Comparison of ENCODE assay signal across 16 cellular contexts in the genomic region with DNA sequence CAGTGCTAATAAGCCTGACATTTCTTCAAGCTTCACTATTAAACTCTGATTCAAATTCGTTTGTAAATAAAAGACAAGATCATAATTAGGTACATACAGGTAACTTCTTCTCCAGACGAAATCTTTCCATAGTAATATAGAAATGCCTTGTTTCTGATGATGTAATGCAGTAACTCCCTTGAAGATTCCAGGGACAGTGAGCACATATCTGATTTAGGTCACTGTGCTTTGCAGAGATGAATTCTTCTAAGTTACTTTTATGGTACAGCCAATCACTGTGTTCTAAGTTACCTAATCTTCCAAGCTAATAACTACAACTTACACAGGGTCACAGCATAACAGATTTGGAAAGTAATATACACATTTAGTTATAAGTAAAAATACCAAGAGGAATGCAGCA.
"Had no signal": no experiment of that assay in that cellular context is flagged by ENCODE, and none has a peak within 500 bp of the region (broad histone marks: within the 10 kb centered on the region; RNA-seq: fewer than 3 reads in every experiment).

No MANE protein-coding gene starts in this region.

- H3K27ac ChIP-seq: brain microvascular endothelial cell, foreskin keratinocyte, heart left ventricle, prostate gland, stomach, thoracic aorta had no signal

- H3K9me3 ChIP-seq: heart left ventricle, prostate gland, stomach, thoracic aorta had no signal

- DNase-seq: activated B cell treated with CpG ODN at 0.5 μM for 24 hours; activated CD4-positive, alpha-beta T cell treated with anti-CD3 and anti-CD28 coated beads, Interleukin-2, amount 10 ng/mL, durations not matched to agents 24 days and 14 days; amygdala; brain microvascular endothelial cell; effector memory CD8-positive, alpha-beta T cell; foreskin keratinocyte; heart left ventricle; mammary epithelial cell; natural killer cell; occipital lobe; stimulated activated CD4-positive, alpha-beta T cell treated with anti-CD3 and anti-CD28 coated beads, Interleukin-2, amount 100 ng/mL, for 48 hours; stimulated activated CD8-positive, alpha-beta memory T cell treated with anti-CD3 and anti-CD28 coated beads, Interleukin-4, amount 100 ng/mL, for 48 hours; stomach had no signal

- ATAC-seq: effector memory CD8-positive, alpha-beta T cell; foreskin keratinocyte; heart left ventricle; natural killer cell; sciatic nerve had no signal

- H3K36me3 ChIP-seq: brain microvascular endothelial cell, heart left ventricle, prostate gland, stomach, thoracic aorta had no signal

- H3K27me3 ChIP-seq: brain microvascular endothelial cell, foreskin keratinocyte, heart left ventricle, stomach had no signal

- H3K4me3 ChIP-seq: heart left ventricle, prostate gland, stomach, thoracic aorta had no signal

- H3K4me1 ChIP-seq: foreskin keratinocyte, prostate gland had no signal
